Comparison of ENCODE assay signal across 29 cellular contexts in the genomic region with DNA sequence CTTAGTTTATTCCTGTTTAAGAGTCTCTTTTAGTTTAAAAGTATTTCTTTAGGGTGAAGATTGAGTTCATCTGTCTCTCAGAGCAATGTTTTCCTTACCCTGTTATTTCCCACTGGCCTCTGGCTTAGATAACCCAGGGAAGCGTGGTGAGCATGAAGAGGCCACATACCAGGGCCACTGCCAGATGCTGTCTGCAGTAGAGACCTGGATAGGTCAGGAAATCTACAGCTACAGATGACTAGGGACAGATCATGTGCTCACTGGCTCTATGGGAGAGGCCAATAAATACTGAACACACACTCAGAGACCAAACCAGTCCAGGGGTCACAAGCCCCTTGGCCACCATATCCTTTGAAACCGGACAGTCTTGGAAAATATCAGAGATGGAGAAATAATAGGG.
"Had no signal": no experiment of that assay in that cellular context is flagged by ENCODE, and none has a peak within 500 bp of the region (broad histone marks: within the 10 kb centered on the region; RNA-seq: fewer than 3 reads in every experiment).

No MANE protein-coding gene starts in this region.

- DNase-seq: activated CD4-positive, alpha-beta T cell treated with anti-CD3 and anti-CD28 coated beads, Interleukin-2, amount 10 ng/mL, durations not matched to agents 24 days and 14 days; activated CD4-positive, alpha-beta T cell treated with anti-CD3 and anti-CD28 coated beads, Interleukin-2, amount 50 U/mL, for 4 hours; activated CD8-positive, alpha-beta T cell treated with anti-CD3 and anti-CD28 coated beads for 36 hours; activated effector memory CD4-positive, alpha-beta T cell treated with Interleukin-2 at 50 U/mL for 16 hours; activated naive CD4-positive, alpha-beta T cell treated with anti-CD3 and anti-CD28 coated beads, Interleukin-2, amount 50 U/mL, for 16 hours; activated naive CD8-positive, alpha-beta T cell treated with anti-CD3 and anti-CD28 coated beads, Interleukin-2, amount 10 ng/mL, durations not matched to agents 7 days and 5 days; activated T-cell treated with anti-CD3 and anti-CD28 coated beads, Interleukin-2, amount 50 U/mL, for 1 hour; amygdala; MM.1S; MV-4-11; NCI-H1092; NCI-H1436 treated with DMSO at 0.1 percent for 48 hours; NCI-H1694 treated with DMSO at 0.1 percent for 48 hours; NCI-H2029; NCI-H446 treated with DMSO at 0.1 percent for 48 hours; NCI-H524; PC-3; Peyer's patch; SIG-M5 had no signal

- H3K27ac ChIP-seq: ascending aorta, cardiac muscle cell, KMS-11, Peyer's patch, RWPE1 had no signal

- FAIRE-seq: TTC549 had no signal

- H3K4me1 ChIP-seq: ascending aorta, Peyer's patch had no signal

- H3K27me3 Mint-ChIP-seq: activated CD4-positive, alpha-beta T cell treated with anti-CD3 and anti-CD28 coated beads, Interleukin-2, amount 10 ng/mL, durations not matched to agents 24 days and 14 days; activated CD8-positive, alpha-beta T cell treated with anti-CD3 and anti-CD28 coated beads for 36 hours; activated naive CD8-positive, alpha-beta T cell treated with anti-CD3 and anti-CD28 coated beads, Interleukin-2, amount 10 ng/mL, durations not matched to agents 7 days and 5 days; central memory CD8-positive, alpha-beta T cell had no signal

- H3K4me3 Mint-ChIP-seq: activated CD4-positive, alpha-beta T cell treated with anti-CD3 and anti-CD28 coated beads, Interleukin-2, amount 10 ng/mL, durations not matched to agents 24 days and 14 days; activated CD8-positive, alpha-beta T cell treated with anti-CD3 and anti-CD28 coated beads for 36 hours; activated naive CD8-positive, alpha-beta T cell treated with anti-CD3 and anti-CD28 coated beads, Interleukin-2, amount 10 ng/mL, durations not matched to agents 7 days and 5 days; activated T-helper 1 cell treated with anti-CD3 and anti-CD28 coated beads, Interleukin-12 subunit alpha, Interleukin-12 subunit beta, Interleukin-2, Interleukin-4 antibody, amounts not matched to agents 30 ng/mL and 10 ng/mL and 1 ng/mL, durations not matched to agents 14 hours and 24 hours and 36 hours; central memory CD8-positive, alpha-beta T cell; T-helper 1 cell treated with Interleukin-12 subunit alpha and Interleukin-12 subunit beta and Interleukin-4 antibody, amounts not matched to agents 30 μg/mL and 1 μg/mL, for 36 hours; T-helper 2 cell treated with Interferon-gamma antibody and Interleukin-4, amounts not matched to agents 5 μg/mL and 100 μg/mL, for 36 hours had no signal

- ATAC-seq: activated CD8-positive, alpha-beta T cell treated with anti-CD3 and anti-CD28 coated beads for 36 hours; PC-3; Right ventricle myocardium inferior had no signal

- H3K27me3 ChIP-seq: ascending aorta, cardiac muscle cell, Peyer's patch had no signal

- H3K9me3 ChIP-seq: ascending aorta, Peyer's patch had no signal

- H3K27ac Mint-ChIP-seq: activated CD4-positive, alpha-beta T cell treated with anti-CD3 and anti-CD28 coated beads, Interleukin-2, amount 10 ng/mL, durations not matched to agents 24 days and 14 days; activated CD8-positive, alpha-beta T cell treated with anti-CD3 and anti-CD28 coated beads for 36 hours; activated naive CD8-positive, alpha-beta T cell treated with anti-CD3 and anti-CD28 coated beads, Interleukin-2, amount 10 ng/mL, durations not matched to agents 7 days and 5 days; activated T-helper 1 cell treated with anti-CD3 and anti-CD28 coated beads, Interleukin-12 subunit alpha, Interleukin-12 subunit beta, Interleukin-2, Interleukin-4 antibody, amounts not matched to agents 30 ng/mL and 10 ng/mL and 1 ng/mL, durations not matched to agents 14 hours and 24 hours and 36 hours; T-helper 1 cell treated with Interleukin-12 subunit alpha and Interleukin-12 subunit beta and Interleukin-4 antibody, amounts not matched to agents 30 μg/mL and 1 μg/mL, for 36 hours; T-helper 2 cell treated with Interferon-gamma antibody and Interleukin-4, amounts not matched to agents 5 μg/mL and 100 μg/mL, for 36 hours had no signal

- H3K4me3 ChIP-seq: ascending aorta, cardiac muscle cell, Peyer's patch had no signal

- H3K36me3 ChIP-seq: ascending aorta, cardiac muscle cell, Peyer's patch had no signal
